10 cellular contexts compared by ENCODE assay signal in the genomic region with DNA sequence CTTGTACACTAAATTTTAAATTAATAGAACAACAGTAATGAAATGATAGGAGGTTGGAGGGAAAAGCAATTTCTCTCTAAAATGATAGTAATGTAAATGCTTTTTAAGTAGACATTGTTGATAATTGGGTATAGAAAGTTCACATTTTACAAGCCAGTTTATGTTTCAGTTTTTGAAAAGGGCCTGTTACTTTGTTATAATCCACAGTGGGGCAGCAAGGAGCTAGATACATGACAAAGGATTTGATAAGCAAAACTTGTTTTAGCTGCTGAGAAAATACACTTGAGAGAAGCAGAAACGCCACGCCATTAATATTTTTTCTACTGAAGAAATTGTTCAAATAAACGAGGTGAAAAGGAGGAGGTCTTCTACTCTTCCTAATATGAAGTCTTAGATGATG.
A peak's percentile ranks its signal among the peaks of the same experiment; 100 is the strongest.
DNase-seq lines count a peak whose midpoint lies in the region; ATAC-seq and TF ChIP-seq lines count a peak whose summit lies in the region.
"Had no signal": no experiment of that assay in that cellular context is flagged by ENCODE, and none has a peak within 500 bp of the region (broad histone marks: within the 10 kb centered on the region; RNA-seq: fewer than 3 reads in every experiment).

No MANE protein-coding gene starts in this region.

- no peak overlapping the region for H3K9ac ChIP-seq in MM.1S (ENCODE audit: low read length)
- H3K9ac ChIP-seq: parathyroid adenoma had no signal

- no peaks in the 10 kb centered on the region for H3K27me3 ChIP-seq in MM.1S (replicated peaks; ENCODE audit: insufficient read depth, low read length)

- peaks cover 13% of the 10 kb centered on the region for H3K79me2 ChIP-seq in MM.1S (ENCODE audit: low read length)

- no peaks in the 10 kb centered on the region for H3K9me3 ChIP-seq in MM.1S (replicated peaks; ENCODE audit: insufficient read depth, low read length)

- H2AFZ ChIP-seq in MM.1S (ENCODE audit: low read length) = no peak overlapping the region
- H2AFZ ChIP-seq: parathyroid adenoma had no signal

- H3K4me2 ChIP-seq in MM.1S (ENCODE audit: low read depth, low read length) = no peak overlapping the region

- H4K20me1 ChIP-seq in MM.1S (ENCODE audit: insufficient read depth, low read length) = no peaks in the 10 kb centered on the region

- no peak overlapping the region for H3K4me3 ChIP-seq in MM.1S (ENCODE audit: low read length)
- no peak overlapping the region for H3K4me3 ChIP-seq in cardiac fibroblast (replicated peaks in 1 of 2; ENCODE audit: low read depth in 2 of 2, low read length in 2 of 2)

- H3K36me3 ChIP-seq in MM.1S (replicated peaks; ENCODE audit: insufficient read depth, low read length) = peaks cover 9% of the 10 kb centered on the region; the same call in 1 of the 2 replicates

- peaks cover 65% of the 10 kb centered on the region for H3K36me3 Mint-ChIP-seq in nephron (ENCODE audit: low read depth)

- no peaks in the 10 kb centered on the region; the same call in 1 of the 2 replicates for H3K4me1 ChIP-seq in MM.1S (ENCODE audit: low read length)
- H3K4me1 ChIP-seq: parathyroid adenoma had no signal

- H3K27ac Mint-ChIP-seq in nephron = peak overlapping the region in 2 of 3 experiments; percentile 25 to 48

- TF ChIP-seq CTCF in MM.1S (IDR thresholded peaks at IDR 0.05; ENCODE audit: low read length) = peak; percentile 42
- peak; percentile 42 for TF ChIP-seq CTCF in cardiac fibroblast (IDR thresholded peaks at IDR 0.05; ENCODE audit: low read depth, low read length)
- TF ChIP-seq CTCF in nephron (IDR thresholded peaks at IDR 0.05; ENCODE audit: unreplicated experiment in 3 of 3) = peak; percentile 43 to 52 (median 46)

- H3K4me3 Mint-ChIP-seq in nephron = no peak overlapping the region

- H3K9me3 Mint-ChIP-seq in nephron = no peaks in the 10 kb centered on the region

- ATAC-seq in stimulated activated naive CD8-positive, alpha-beta T cell treated with anti-CD3 and anti-CD28 coated beads, Interleukin-15, Interleukin-2, amounts not matched to agents 100 U/mL and 50 U/mL, for 24 hours = no peak

- DNase-seq in EH (ENCODE audit: low read depth) (peak; percentile 35), MM.1S (no peak), cardiac fibroblast (ENCODE audit: low read depth in 2 of 2) (peak; percentile 54 to 62), SKM-1 treated with dmso at 0.1 percent for 144 hours (lab: John Stamatoyannopoulos, UW; ENCODE audit: unreplicated experiment) (no peak), GOT3 (lab: John Stamatoyannopoulos, UW) (no peak)
- DNase-seq in activated CD4-positive, CD25-positive, alpha-beta regulatory T cell treated with anti-CD3 and anti-CD28 coated beads, Interleukin-2, amount 50 U/mL, for 72 hours = no peak
- DNase-seq in stimulated activated naive CD8-positive, alpha-beta T cell treated with anti-CD3 and anti-CD28 coated beads, Interleukin-15, Interleukin-2, amounts not matched to agents 100 U/mL and 50 U/mL, for 24 hours = no peak
- DNase-seq: activated CD4-positive, alpha-beta T cell treated with anti-CD3 and anti-CD28 coated beads for 4 hours had no signal

- no peaks in the 10 kb centered on the region for H3K9me2 ChIP-seq in MM.1S (replicated peaks; ENCODE audit: insufficient read depth, low read length)

- H3K27ac ChIP-seq in MM.1S (ENCODE audit: low read length) = no peak overlapping the region
- H3K27ac ChIP-seq: parathyroid adenoma had no signal

- H3K27me3 Mint-ChIP-seq in nephron (ENCODE audit: low read depth) = no peaks in the 10 kb centered on the region

- H3K4me1 Mint-ChIP-seq in nephron = peaks cover 5% of the 10 kb centered on the region

- peaks cover 4% of the 10 kb centered on the region; the same call in 1 of the 2 replicates for H3F3A ChIP-seq in MM.1S (ENCODE audit: insufficient read depth, low read length)

Comparison
In these comparisons a context has a peak if more than half of its experiments do, and no peak if none do; other contexts are left out.
1. DNase-seq: peak in EH (single experiment) and cardiac fibroblast (2 of 2); none in MM.1S (single experiment), SKM-1 treated with dmso at 0.1 percent for 144 hours (single experiment), activated CD4-positive, CD25-positive, alpha-beta regulatory T cell treated with anti-CD3 and anti-CD28 coated beads, Interleukin-2, amount 50 U/mL, for 72 hours (single experiment), GOT3 (single experiment) and stimulated activated naive CD8-positive, alpha-beta T cell treated with anti-CD3 and anti-CD28 coated beads, Interleukin-15, Interleukin-2, amounts not matched to agents 100 U/mL and 50 U/mL, for 24 hours (single experiment).
2. Peak in every context shown above with its lines, with median percentiles within 50 percentile points of each other: CTCF ChIP-seq.